In genomic region chr12:14907953-14908352, GRCh38 we compare ENCODE assay signal across 27 cellular contexts. TPM values are rescaled to one million over a fixed set of nuclear protein-coding genes. Genes with fewer than 3 reads are reported as not detected.
DNase-seq lines count a peak whose midpoint lies in the region; ATAC-seq and TF ChIP-seq lines count a peak whose summit lies in the region.
"Had no signal": no experiment of that assay in that cellular context is flagged by ENCODE, and none has a peak within 500 bp of the region (broad histone marks: within the 10 kb centered on the region; RNA-seq: fewer than 3 reads in every experiment).

No MANE protein-coding gene starts in this region.

- no peak overlapping the region for H3K4me2 ChIP-seq in mammary epithelial cell (ENCODE audit: insufficient read depth, low read depth, low read length)
- H3K4me2 ChIP-seq: BLaER1 treated with 17β-estradiol and CSF1 and Interleukin-3, amounts not matched to agents 10 nM and 100 nM had no signal

- H3K27ac Mint-ChIP-seq in MCF 10A (ENCODE audit: low read depth, unreplicated experiment): no peak overlapping the region
- peak overlapping the region; percentile 53 for H3K27ac Mint-ChIP-seq in stimulated activated naive CD8-positive, alpha-beta T cell treated with anti-CD3 and anti-CD28 coated beads, Interleukin-15, Interleukin-2, amounts not matched to agents 100 ng/mL and 50 ng/mL, for 24 hours
- H3K27ac Mint-ChIP-seq: brain; T-helper 1 cell treated with Interleukin-12 subunit alpha and Interleukin-12 subunit beta and Interleukin-4 antibody, amounts not matched to agents 30 μg/mL and 1 μg/mL, for 36 hours had no signal

- H3K36me3 ChIP-seq in mammary epithelial cell (ENCODE audit: insufficient read depth, low read length): no peaks in the 10 kb centered on the region
- H3K36me3 ChIP-seq: adrenal gland, esophagus muscularis mucosa, transverse colon had no signal

- no peaks in the 10 kb centered on the region for H3K36me3 Mint-ChIP-seq in MCF 10A (ENCODE audit: insufficient read depth, unreplicated experiment)
- peaks cover 13% of the 10 kb centered on the region for H3K36me3 Mint-ChIP-seq in stimulated activated naive CD8-positive, alpha-beta T cell treated with anti-CD3 and anti-CD28 coated beads, Interleukin-15, Interleukin-2, amounts not matched to agents 100 ng/mL and 50 ng/mL, for 24 hours (ENCODE audit: low read depth)
- H3K36me3 Mint-ChIP-seq: brain had no signal

- intact Hi-C loops in mammary epithelial cell (cut with micrococcal nuclease) (no loop called here), MCF 10A (cut with micrococcal nuclease) (no loop called here)

- H3K4me1 ChIP-seq in mammary epithelial cell (ENCODE audit: insufficient read depth, low read length): peaks cover 38% of the 10 kb centered on the region
- H3K4me1 ChIP-seq: parathyroid adenoma had no signal

- H3K9me3 ChIP-seq in mammary epithelial cell (replicated peaks; ENCODE audit: insufficient read depth, low read length): no peaks in the 10 kb centered on the region
- H3K9me3 ChIP-seq: adrenal gland, esophagus muscularis mucosa, transverse colon had no signal

- H3K27me3 Mint-ChIP-seq in MCF 10A (ENCODE audit: insufficient read depth, unreplicated experiment): no peaks in the 10 kb centered on the region
- no peaks in the 10 kb centered on the region for H3K27me3 Mint-ChIP-seq in stimulated activated naive CD8-positive, alpha-beta T cell treated with anti-CD3 and anti-CD28 coated beads, Interleukin-15, Interleukin-2, amounts not matched to agents 100 ng/mL and 50 ng/mL, for 24 hours
- H3K27me3 Mint-ChIP-seq: brain had no signal

- peaks cover 34% of the 10 kb centered on the region for H3K4me1 Mint-ChIP-seq in MCF 10A (ENCODE audit: insufficient read depth, unreplicated experiment)
- peaks cover 38% of the 10 kb centered on the region for H3K4me1 Mint-ChIP-seq in stimulated activated naive CD8-positive, alpha-beta T cell treated with anti-CD3 and anti-CD28 coated beads, Interleukin-15, Interleukin-2, amounts not matched to agents 100 ng/mL and 50 ng/mL, for 24 hours (ENCODE audit: low read depth)

- no TSS peak for BruUV-seq in mammary epithelial cell (replicated peaks; lab: Mats Ljungman, UMichigan)
- BruUV-seq in MCF 10A (replicated peaks; lab: Mats Ljungman, UMichigan): no TSS peak

- ATAC-seq in GM21390 (IDR thresholded peaks at IDR 0.05; ENCODE audit: unreplicated experiment) (no peak), GM19035 (IDR thresholded peaks at IDR 0.05; ENCODE audit: unreplicated experiment) (no peak)
- ATAC-seq: left lobe of liver, SK-N-SH treated with all-trans-retinoic acid at 6 μM for 48 hours had no signal

- H3K27ac ChIP-seq in mammary epithelial cell (ENCODE audit: insufficient read depth, low read depth, low read length): no peak overlapping the region
- H3K27ac ChIP-seq: adrenal gland; BLaER1 treated with 17β-estradiol and CSF1 and Interleukin-3, amounts not matched to agents 10 nM and 100 nM; esophagus muscularis mucosa; GM23248; parathyroid adenoma; transverse colon had no signal

- TF ChIP-seq CTCF in mammary epithelial cell (conservative IDR thresholded peaks at IDR 0.05 in 1 of 2, IDR thresholded peaks at IDR 0.05 in 1 of 2; ENCODE audit: extremely low read depth in 1 of 2, insufficient read depth in 1 of 2, low read depth in 1 of 2, low read length in 2 of 2) (no peak), MCF 10A (IDR thresholded peaks at IDR 0.05; ENCODE audit: unreplicated experiment) (no peak)

- 64% methylated on average over 1 of the region's 1 CpG for WGBS in mammary epithelial cell (ENCODE audit: low coverage, missing lambda C conversion rate)

- dilution Hi-C loops in mammary epithelial cell (cut with HindIII; ENCODE audit: low sequenced_read_pairs): no loop called here

- DNase-seq in mammary epithelial cell (peak; percentile 24), MCF 10A (ENCODE audit: unreplicated experiment) (no peak), M059J (ENCODE audit: low read depth) (peak; percentile 29), kidney tubule cell (ENCODE audit: low spot score) (peak; percentile 25)
- DNase-seq: activated CD4-positive, CD25-positive, alpha-beta regulatory T cell; activated gamma-delta T cell treated with Interleukin-2 at 50 U/mL for 16 hours; adrenal gland; DMS79 treated with DMSO at 0.1 percent for 48 hours; foreskin fibroblast; GM23248; mesendoderm; NCI-H1930; NCI-H2171 treated with DMSO at 0.1 percent for 48 hours; NCI-H510A treated with DMSO at 0.1 percent for 48 hours; OCI-M1; stimulated activated CD8-positive, alpha-beta memory T cell treated with anti-CD3 and anti-CD28 coated beads, Interleukin-4, amount 100 ng/mL, for 48 hours; transverse colon had no signal

- H3K4me3 ChIP-seq in mammary epithelial cell (replicated peaks in 1 of 3; ENCODE audit: insufficient read depth in 1 of 3, low read depth in 2 of 3, low read length in 3 of 3): no peak overlapping the region
- H3K4me3 ChIP-seq: adrenal gland; BLaER1 treated with 17β-estradiol and CSF1 and Interleukin-3, amounts not matched to agents 10 nM and 100 nM; esophagus muscularis mucosa; GM23248; transverse colon had no signal

- H3K9me3 Mint-ChIP-seq in MCF 10A (ENCODE audit: unreplicated experiment): no peaks in the 10 kb centered on the region
- peaks cover 4% of the 10 kb centered on the region for H3K9me3 Mint-ChIP-seq in stimulated activated naive CD8-positive, alpha-beta T cell treated with anti-CD3 and anti-CD28 coated beads, Interleukin-15, Interleukin-2, amounts not matched to agents 100 ng/mL and 50 ng/mL, for 24 hours
- H3K9me3 Mint-ChIP-seq: T-helper 1 cell treated with Interleukin-12 subunit alpha and Interleukin-12 subunit beta and Interleukin-4 antibody, amounts not matched to agents 30 μg/mL and 1 μg/mL, for 36 hours had no signal

- CTCF ChIA-PET in mammary epithelial cell (lab: Charles Lee; ENCODE audit: low non-redundant PET): no interaction called here
- CTCF ChIA-PET in MCF 10A (lab: Yijun Ruan, JAX): no interaction called here

- H3K9ac ChIP-seq in mammary epithelial cell (ENCODE audit: insufficient read depth, low read length): no peak overlapping the region
- H3K9ac ChIP-seq: BLaER1 treated with 17β-estradiol and CSF1 and Interleukin-3, amounts not matched to agents 10 nM and 100 nM; GM23248; parathyroid adenoma had no signal

- H4K20me1 ChIP-seq in mammary epithelial cell (ENCODE audit: insufficient read depth, low read length): no peaks in the 10 kb centered on the region
- H4K20me1 ChIP-seq: BLaER1 treated with 17β-estradiol and CSF1 and Interleukin-3, amounts not matched to agents 10 nM and 100 nM had no signal

- in situ Hi-C loops in mammary epithelial cell (cut with MboI; ENCODE audit: low sequenced_read_pairs in 2 of 2): no loop called here

- H3K27me3 ChIP-seq in mammary epithelial cell (ENCODE audit: insufficient read depth, low read length): no peaks in the 10 kb centered on the region
- H3K27me3 ChIP-seq: adrenal gland; BLaER1 treated with 17β-estradiol and CSF1 and Interleukin-3, amounts not matched to agents 10 nM and 100 nM; esophagus muscularis mucosa; transverse colon had no signal

- no peak overlapping the region for H2AFZ ChIP-seq in mammary epithelial cell (ENCODE audit: low read depth, low read length)
- H2AFZ ChIP-seq: GM23248, parathyroid adenoma had no signal

- POLR2A ChIA-PET in MCF 10A (lab: Yijun Ruan, JAX): no interaction called here

- H3K4me3 Mint-ChIP-seq in MCF 10A (ENCODE audit: unreplicated experiment): no peak overlapping the region
- no peak overlapping the region for H3K4me3 Mint-ChIP-seq in stimulated activated naive CD8-positive, alpha-beta T cell treated with anti-CD3 and anti-CD28 coated beads, Interleukin-15, Interleukin-2, amounts not matched to agents 100 ng/mL and 50 ng/mL, for 24 hours
- H3K4me3 Mint-ChIP-seq: brain; T-helper 1 cell treated with Interleukin-12 subunit alpha and Interleukin-12 subunit beta and Interleukin-4 antibody, amounts not matched to agents 30 μg/mL and 1 μg/mL, for 36 hours had no signal

- no peaks in the 10 kb centered on the region for H3K79me2 ChIP-seq in mammary epithelial cell (ENCODE audit: insufficient read depth, low read length)
- H3K79me2 ChIP-seq: parathyroid adenoma had no signal

RNA-seq across cellular contexts. Expression of gene MGP, which starts 22.3 kb away (rescaled TPM):
- total RNA-seq in mammary epithelial cell (10 to 100 TPM in 1 of 2 donors, under 1 TPM in 1; 0.66 to 55.5 TPM), MCF 10A (2022) (1.3 and 4.8 TPM in 2 replicates)
- 1.4 TPM for polyA plus RNA-seq in mammary epithelial cell
- not detected for polyA minus RNA-seq in mammary epithelial cell
- 12.6 and 15.5 TPM in 2 replicates for total RNA-seq in M059J (2014; rRNA removed; shearing (Covaris generic))

RNA-seq across cellular contexts. Expression of gene ERP27, which starts 30.4 kb away (rescaled TPM):
- not detected for total RNA-seq in mammary epithelial cell
- polyA plus RNA-seq in mammary epithelial cell: 0.12 TPM
- polyA minus RNA-seq in mammary epithelial cell: not detected
- total RNA-seq in MCF 10A (2022): not detected in 2 replicates
- not detected in 2 replicates for total RNA-seq in M059J (2014; rRNA removed; shearing (Covaris generic))
- total RNA-seq: GM23248 had no signal
- polyA plus RNA-seq: GM23248 had no signal

RNA-seq across cellular contexts. Expression of gene ARHGDIB, which starts 53.4 kb away (rescaled TPM):
- total RNA-seq in mammary epithelial cell (10 to 100 TPM in 1 of 2 donors, 1 to 10 TPM in 1; 5.0 to 24.0 TPM), MCF 10A (2022) (2.3 and 7.7 TPM in 2 replicates)
- polyA plus RNA-seq in mammary epithelial cell: 231 TPM
- polyA minus RNA-seq in mammary epithelial cell: 214 TPM
- 14.9 and 17.7 TPM in 2 replicates for total RNA-seq in M059J (2014; rRNA removed; shearing (Covaris generic))
